In the genomic region with DNA sequence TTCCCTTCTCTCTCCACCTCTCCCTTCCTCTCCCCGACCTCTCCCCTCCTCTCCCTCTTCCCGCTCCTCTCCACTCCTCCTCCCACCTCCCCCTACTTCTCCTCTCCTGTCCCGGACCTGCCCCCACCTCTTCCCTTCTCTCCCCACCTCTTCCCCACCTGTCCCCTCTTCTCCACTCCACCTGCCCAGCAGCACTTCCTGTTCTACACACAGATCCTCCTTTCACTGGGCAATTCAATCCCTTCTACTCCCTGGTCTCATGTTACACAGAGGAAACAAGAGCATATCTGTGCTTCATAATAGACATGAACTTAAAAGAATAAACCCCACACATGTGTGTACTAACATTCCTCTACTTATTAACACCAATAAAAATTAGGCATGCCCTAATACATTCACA, we compare ENCODE assay signal across 22 cellular contexts. TPM values are rescaled to one million over a fixed set of nuclear protein-coding genes. Genes with fewer than 3 reads are reported as not detected.
A peak's percentile ranks its signal among the peaks of the same experiment; 100 is the strongest.
DNase-seq lines count a peak whose midpoint lies in the region; ATAC-seq lines count a peak whose summit lies in the region.
"Had no signal": no experiment of that assay in that cellular context is flagged by ENCODE, and none has a peak within 500 bp of the region (broad histone marks: within the 10 kb centered on the region; RNA-seq: fewer than 3 reads in every experiment).

No MANE protein-coding gene starts in this region.

- DNase-seq in NCI-H1105 (lab: John Stamatoyannopoulos, UW) (peak; percentile 9), NCI-H1105 treated with DMSO at 0.1 percent for 48 hours (lab: John Stamatoyannopoulos, UW) (no peak), NCI-H2107 (lab: John Stamatoyannopoulos, UW) (peak; percentile 61), NCI-H748 treated with DMSO at 0.1 percent for 48 hours (lab: John Stamatoyannopoulos, UW) (peak; percentile 46), iPS-NIHi11 (ENCODE audit: low spot score) (peak; percentile 37), left colon (no peak)
- DNase-seq in T-helper 2 cell treated with Interferon-gamma antibody and Interleukin-4, amounts not matched to agents 5 μg/mL and 100 μg/mL, for 36 hours (ENCODE audit: low spot score), result no peak
- DNase-seq: 8988T; activated CD4-positive, CD25-positive, alpha-beta regulatory T cell; activated CD8-positive, alpha-beta T cell treated with anti-CD3 and anti-CD28 coated beads for 36 hours; activated gamma-delta T cell; AML-193; CD8-positive, alpha-beta T cell; effector memory CD8-positive, alpha-beta T cell; kidney; NCI-H1930; sigmoid colon; T1000 had no signal

- peaks cover 8% of the 10 kb centered on the region for H3K27me3 Mint-ChIP-seq in T-helper 2 cell treated with Interferon-gamma antibody and Interleukin-4, amounts not matched to agents 5 μg/mL and 100 μg/mL, for 36 hours (ENCODE audit: low read depth)

- no peak overlapping the region for H3K27ac Mint-ChIP-seq in T-helper 2 cell treated with Interferon-gamma antibody and Interleukin-4, amounts not matched to agents 5 μg/mL and 100 μg/mL, for 36 hours
- H3K27ac Mint-ChIP-seq: activated CD8-positive, alpha-beta T cell treated with anti-CD3 and anti-CD28 coated beads for 36 hours; CD8-positive, alpha-beta T cell; effector memory CD8-positive, alpha-beta T cell had no signal

- no peaks in the 10 kb centered on the region for H3K9me3 Mint-ChIP-seq in T-helper 2 cell treated with Interferon-gamma antibody and Interleukin-4, amounts not matched to agents 5 μg/mL and 100 μg/mL, for 36 hours
- H3K9me3 Mint-ChIP-seq: activated CD8-positive, alpha-beta T cell treated with anti-CD3 and anti-CD28 coated beads for 36 hours; CD8-positive, alpha-beta T cell; effector memory CD8-positive, alpha-beta T cell; neural crest cell had no signal

- no peak overlapping the region for H3K4me3 Mint-ChIP-seq in T-helper 2 cell treated with Interferon-gamma antibody and Interleukin-4, amounts not matched to agents 5 μg/mL and 100 μg/mL, for 36 hours
- H3K4me3 Mint-ChIP-seq: activated CD8-positive, alpha-beta T cell treated with anti-CD3 and anti-CD28 coated beads for 36 hours; CD8-positive, alpha-beta T cell; effector memory CD8-positive, alpha-beta T cell; neural crest cell had no signal

- no peaks in the 10 kb centered on the region for H3K36me3 Mint-ChIP-seq in T-helper 2 cell treated with Interferon-gamma antibody and Interleukin-4, amounts not matched to agents 5 μg/mL and 100 μg/mL, for 36 hours (ENCODE audit: low read depth)
- H3K36me3 Mint-ChIP-seq: CD8-positive, alpha-beta T cell had no signal

- no peaks in the 10 kb centered on the region for H3K4me1 Mint-ChIP-seq in T-helper 2 cell treated with Interferon-gamma antibody and Interleukin-4, amounts not matched to agents 5 μg/mL and 100 μg/mL, for 36 hours (ENCODE audit: low read depth)
- H3K4me1 Mint-ChIP-seq: neural crest cell had no signal

- ATAC-seq in left colon (no peak), GM21390 (IDR thresholded peaks at IDR 0.05; ENCODE audit: unreplicated experiment) (no peak)
- ATAC-seq: activated CD8-positive, alpha-beta T cell treated with anti-CD3 and anti-CD28 coated beads for 36 hours; CD8-positive, alpha-beta T cell; effector memory CD8-positive, alpha-beta T cell; gastroesophageal sphincter had no signal

- intact Hi-C loops in left colon (cut with DNase I, micrococcal nuclease), result no loop called here

RNA-seq across cellular contexts. Expression of a gene that starts 34.8 kb away (rescaled TPM):
- total RNA-seq in left colon, result 10 to 100 TPM; 24.7 to 27.5 TPM

RNA-seq across cellular contexts. Expression of a gene that starts 35.5 kb away (rescaled TPM):
- under 1 TPM in 1 of 2 donors, not detected in 1; 0.42 TPM for total RNA-seq in left colon
- total RNA-seq: posterior vena cava had no signal

Comparison
In these comparisons a context has a peak if more than half of its experiments do, and no peak if none do; other contexts are left out.
1. DNase-seq: peak in NCI-H1105 (single experiment), NCI-H2107 (single experiment), NCI-H748 treated with DMSO at 0.1 percent for 48 hours (single experiment) and iPS-NIHi11 (single experiment); none in NCI-H1105 treated with DMSO at 0.1 percent for 48 hours (single experiment), T-helper 2 cell treated with Interferon-gamma antibody and Interleukin-4, amounts not matched to agents 5 μg/mL and 100 μg/mL, for 36 hours (single experiment) and left colon (0 of 2).